ENCODE assay signal across 8 cellular contexts in the genomic region with DNA sequence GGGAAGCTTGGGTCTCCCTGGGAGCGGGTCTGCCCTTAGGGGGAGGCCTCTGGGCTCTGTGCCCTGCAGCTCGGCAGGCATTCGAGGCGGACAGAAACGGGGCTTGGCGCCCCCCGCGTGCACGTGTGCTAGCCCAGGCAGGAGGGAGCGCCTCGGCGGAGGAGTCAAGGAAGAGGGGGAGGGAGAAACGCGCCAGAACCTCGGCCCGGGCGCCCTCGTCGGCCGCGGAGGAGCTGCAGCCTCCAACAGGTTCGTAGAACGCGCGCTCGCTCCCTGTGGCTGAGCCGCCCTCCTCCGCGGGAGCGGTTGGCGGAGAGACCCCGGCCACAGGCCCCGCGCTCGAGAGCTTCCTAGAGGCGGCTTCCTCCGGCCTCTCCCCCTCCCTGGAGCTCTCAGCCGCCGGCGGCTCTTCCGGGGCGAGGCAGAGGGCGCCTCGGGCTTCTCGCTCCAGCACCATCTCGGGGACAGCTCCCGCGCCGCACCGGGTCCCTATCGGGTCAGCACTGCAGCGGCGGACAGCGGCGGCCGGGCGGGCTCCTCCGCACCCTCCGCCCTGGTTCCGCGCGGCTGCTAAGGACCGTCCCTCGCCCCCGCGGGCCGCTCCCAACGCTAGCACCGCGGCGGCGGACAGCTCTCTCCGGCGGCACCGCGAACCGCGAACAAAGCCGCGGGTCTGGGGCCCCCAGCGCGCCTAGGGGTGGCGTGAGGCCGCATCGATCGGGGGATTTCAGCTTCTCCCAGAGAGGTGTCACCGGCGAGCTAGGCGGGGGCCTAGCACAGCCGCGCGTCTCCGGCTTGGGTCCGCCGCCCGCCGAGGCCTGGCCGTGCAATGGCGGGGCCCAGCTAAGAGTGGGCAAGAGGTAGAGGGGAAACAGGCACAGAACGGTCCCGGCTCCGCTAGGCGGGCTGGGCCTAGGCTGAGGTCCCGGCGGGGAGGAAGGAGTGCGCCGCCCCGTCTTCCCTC.
DNase-seq lines count a peak whose midpoint lies in the region; ATAC-seq and TF ChIP-seq lines count a peak whose summit lies in the region.

No MANE protein-coding gene starts in this region.

- no peak for TF ChIP-seq CTCF in brain (conservative IDR thresholded peaks at IDR 0.05)
- TF ChIP-seq CTCF in spleen (IDR thresholded peaks at IDR 0.05 in 8 of 11, conservative IDR thresholded peaks at IDR 0.05 in 3 of 11) = no peak
- no peak for TF ChIP-seq CTCF in OCI-LY7 (conservative IDR thresholded peaks at IDR 0.05; ENCODE audit: low read length)

- peak; percentile 87 to 94 for ATAC-seq in CD4-positive, CD25-positive, alpha-beta regulatory T cell (ENCODE audit: low read depth in 2 of 2)
- ATAC-seq in GM21528 (IDR thresholded peaks at IDR 0.05; ENCODE audit: low FRiP score, unreplicated experiment) = peak; percentile 74

- no peak overlapping the region for H3K4me2 ChIP-seq in OCI-LY7 (ENCODE audit: low read length)

- no TSS peak for BruUV-seq in OCI-LY7 (replicated peaks; lab: Mats Ljungman, UMichigan)

- H3K4me3 ChIP-seq in CD4-positive, CD25-positive, alpha-beta regulatory T cell (ENCODE audit: low read depth, low read length) = no peak overlapping the region
- peak overlapping the region; percentile 26 for H3K4me3 ChIP-seq in MG63
- H3K4me3 ChIP-seq in iPS-18c (ENCODE audit: insufficient read depth, low read depth, low read length) = peak overlapping the region; percentile 69
- peak overlapping the region in 3 of 8 donors; percentile 1 to 51 (median 4) for H3K4me3 ChIP-seq in spleen
- no peak overlapping the region for H3K4me3 ChIP-seq in OCI-LY7 (ENCODE audit: low read depth, low read length, poor library complexity, severe bottlenecking)

- no peak overlapping the region for H3K27ac Mint-ChIP-seq in CD4-positive, CD25-positive, alpha-beta regulatory T cell
- H3K27ac Mint-ChIP-seq in brain = peak overlapping the region; percentile 87 to 99 (median 96)

- POLR2A ChIA-PET in OCI-LY7 (lab: Charles Lee) = no interaction called here

- WGBS in spleen, 5 donors = 2 to 7% (median 5%) methylated on average over 14 to 108 of the region's 108 CpGs

- peaks cover 48% of the 10 kb centered on the region for H3K27me3 ChIP-seq in CD4-positive, CD25-positive, alpha-beta regulatory T cell (ENCODE audit: control insufficient read depth, insufficient read depth, low read length)
- H3K27me3 ChIP-seq in MG63 (peaks cover 38% of the 10 kb centered on the region), spleen (replicated peaks in 1 of 7) (peaks cover 3 to 100% (median 45%) of the 10 kb centered on the region in 7 donors)

- H3K9me3 Mint-ChIP-seq in CD4-positive, CD25-positive, alpha-beta regulatory T cell = peaks cover 0 to 20% (median 5%) of the 10 kb centered on the region in 7 donors
- H3K9me3 Mint-ChIP-seq in brain = peaks cover 0 to 3% (median 0%) of the 10 kb centered on the region in 5 experiments

- H3K4me3 Mint-ChIP-seq in CD4-positive, CD25-positive, alpha-beta regulatory T cell = no peak overlapping the region
- peak overlapping the region; percentile 84 to 92 (median 88) for H3K4me3 Mint-ChIP-seq in brain

- no peaks in the 10 kb centered on the region for H3K9me3 ChIP-seq in CD4-positive, CD25-positive, alpha-beta regulatory T cell (ENCODE audit: control insufficient read depth in 2 of 2, low read length in 2 of 2)
- H3K9me3 ChIP-seq in MG63 = no peaks in the 10 kb centered on the region
- no peaks in the 10 kb centered on the region for H3K9me3 ChIP-seq in iPS-18c (ENCODE audit: control insufficient read depth, insufficient read depth, low read length)
- peaks cover 0 to 17% (median 0%) of the 10 kb centered on the region in 8 donors for H3K9me3 ChIP-seq in spleen
- H3K9me3 ChIP-seq in OCI-LY7 (ENCODE audit: low read length) = no peaks in the 10 kb centered on the region

- no peak overlapping the region for H3K27ac ChIP-seq in CD4-positive, CD25-positive, alpha-beta regulatory T cell (ENCODE audit: insufficient read depth, low read length, poor library complexity, severe bottlenecking)
- no peak overlapping the region for H3K27ac ChIP-seq in spleen
- no peak overlapping the region for H3K27ac ChIP-seq in OCI-LY7 (ENCODE audit: low read depth, low read length, poor library complexity, severe bottlenecking)

- intact Hi-C loops in spleen (cut with DNase I; ENCODE audit: low total_unique reads) = no loop called here
- intact Hi-C loops in OCI-LY7 (cut with micrococcal nuclease; ENCODE audit: unreplicated experiment) = no loop called here

- H4K20me1 ChIP-seq in OCI-LY7 (ENCODE audit: insufficient read depth, low read length) = no peaks in the 10 kb centered on the region

- H3K79me2 ChIP-seq in OCI-LY7 (ENCODE audit: insufficient read depth, low read depth, low read length) = no peaks in the 10 kb centered on the region

- H3K36me3 Mint-ChIP-seq in CD4-positive, CD25-positive, alpha-beta regulatory T cell = peaks cover 3% of the 10 kb centered on the region
- H3K36me3 Mint-ChIP-seq in brain = no peaks in the 10 kb centered on the region

- no peaks in the 10 kb centered on the region for H3K36me3 ChIP-seq in CD4-positive, CD25-positive, alpha-beta regulatory T cell (ENCODE audit: control insufficient read depth, insufficient read depth, low read length)
- no peaks in the 10 kb centered on the region for H3K36me3 ChIP-seq in MG63
- no peaks in the 10 kb centered on the region for H3K36me3 ChIP-seq in spleen
- no peaks in the 10 kb centered on the region for H3K36me3 ChIP-seq in OCI-LY7 (ENCODE audit: insufficient read depth, low read length)

- peak; percentile 51 to 80 (median 72) for DNase-seq in CD4-positive, CD25-positive, alpha-beta regulatory T cell
- peak; percentile 91 for DNase-seq in MG63
- peak; percentile 83 for DNase-seq in UCSD-AML1 (lab: John Stamatoyannopoulos, UW; ENCODE audit: unreplicated experiment)
- DNase-seq in spleen = peak; percentile 86
- DNase-seq in OCI-LY7 (ENCODE audit: low spot score) = no peak

- TF ChIP-seq POLR2A in spleen (IDR thresholded peaks at IDR 0.05) = no peak

- H3K4me1 Mint-ChIP-seq in CD4-positive, CD25-positive, alpha-beta regulatory T cell = peaks cover 0 to 17% (median 4%) of the 10 kb centered on the region in 4 donors
- H3K4me1 Mint-ChIP-seq in brain = peaks cover 49% of the 10 kb centered on the region

- H2AFZ ChIP-seq in OCI-LY7 (ENCODE audit: low read length) = no peak overlapping the region

- H3K4me1 ChIP-seq in CD4-positive, CD25-positive, alpha-beta regulatory T cell (ENCODE audit: control insufficient read depth, insufficient read depth, low read length, poor library complexity, severe bottlenecking) = peaks cover 9% of the 10 kb centered on the region
- H3K4me1 ChIP-seq in spleen = peaks cover 0 to 17% (median 13%) of the 10 kb centered on the region in 6 donors
- no peaks in the 10 kb centered on the region for H3K4me1 ChIP-seq in OCI-LY7 (ENCODE audit: insufficient read depth, low read length, poor library complexity, severe bottlenecking)

- peaks cover 78% of the 10 kb centered on the region for H3K27me3 Mint-ChIP-seq in CD4-positive, CD25-positive, alpha-beta regulatory T cell
- peaks cover 4% of the 10 kb centered on the region for H3K27me3 Mint-ChIP-seq in brain

- no peaks in the 10 kb centered on the region for H3K9me2 ChIP-seq in OCI-LY7 (ENCODE audit: insufficient read depth, low read length)

- CTCF ChIA-PET in OCI-LY7 (lab: Charles Lee; ENCODE audit: unreplicated experiment) = no interaction called here

Comparison
In these comparisons a context has a peak if more than half of its experiments do, and no peak if none do; other contexts are left out.
1. H3K4me3 ChIP-seq: peak in MG63 (single experiment) and iPS-18c (single experiment); none in CD4-positive, CD25-positive, alpha-beta regulatory T cell (single experiment) and OCI-LY7 (single experiment).
2. H3K27ac Mint-ChIP-seq: peak in brain (5 of 5); none in CD4-positive, CD25-positive, alpha-beta regulatory T cell (0 of 3).
3. H3K4me3 Mint-ChIP-seq: peak in brain (5 of 5); none in CD4-positive, CD25-positive, alpha-beta regulatory T cell (0 of 4).